8 cellular contexts compared by ENCODE assay signal in genomic region chr17:56779898-56780777, GRCh38. TPM values are rescaled to one million over a fixed set of nuclear protein-coding genes. Genes with fewer than 3 reads are reported as not detected.
DNase-seq lines count a peak whose midpoint lies in the region; ATAC-seq, FAIRE-seq and TF ChIP-seq lines count a peak whose summit lies in the region.

No MANE protein-coding gene starts in this region.

- H3K79me2 ChIP-seq in Loucy (ENCODE audit: insufficient read depth, low read length): no peaks in the 10 kb centered on the region

- H3F3A ChIP-seq in Loucy (ENCODE audit: low read depth): peaks cover 26% of the 10 kb centered on the region

- no peak for FAIRE-seq in pancreas (lab: Jason Lieb, UNC)

- peak overlapping the region; percentile 15; the same call in 1 of the 2 replicates for H3K4me3 ChIP-seq in GM06990 (replicated peaks; ENCODE audit: low read depth, low read length)
- peak overlapping the region; percentile 73 for H3K4me3 ChIP-seq in Loucy (ENCODE audit: low read length, poor library complexity, severe bottlenecking)
- peak overlapping the region in 2 of 4 donors; percentile 22 to 34 for H3K4me3 ChIP-seq in pancreas
- peak overlapping the region; percentile 21 to 39 for H3K4me3 ChIP-seq in tibial artery

- H3K9ac ChIP-seq in Loucy (ENCODE audit: low read depth, low read length, poor library complexity, severe bottlenecking): peak overlapping the region; percentile 97

- peak overlapping the region; percentile 94 for H3K4me2 ChIP-seq in Loucy (ENCODE audit: low read depth, low read length, poor library complexity, severe bottlenecking)

- H3K9me3 ChIP-seq in Loucy (ENCODE audit: insufficient read depth, low read depth, low read length) (no peaks in the 10 kb centered on the region), pancreas (no peaks in the 10 kb centered on the region), tibial artery (no peaks in the 10 kb centered on the region)

- intact Hi-C loops in pancreas (cut with DNase I): loop anchor here in 1 of 3 donors (5.0 kb wide), 1 partner anchor 188 kb away; the partner anchor contains the start of gene NOG
- intact Hi-C loops in tibial artery (cut with DNase I; ENCODE audit: low total_unique reads): no loop called here

- H2AFZ ChIP-seq in Loucy (ENCODE audit: low read length): peak overlapping the region; percentile 23; the same call in 1 of the 2 replicates

- no peaks in the 10 kb centered on the region for H3K27me3 ChIP-seq in GM06990 (replicated peaks; ENCODE audit: control insufficient read depth, insufficient read depth, low read length)
- no peaks in the 10 kb centered on the region for H3K27me3 ChIP-seq in Loucy (ENCODE audit: insufficient read depth, low read length, poor library complexity, severe bottlenecking)
- no peaks in the 10 kb centered on the region for H3K27me3 ChIP-seq in pancreas
- H3K27me3 ChIP-seq in tibial artery: peaks cover 0 to 33% of the 10 kb centered on the region in 2 donors

- no peak overlapping the region for H3K27ac ChIP-seq in pancreas
- no peak overlapping the region for H3K27ac ChIP-seq in tibial artery

- DNase-seq in GM06990 (ENCODE audit: extremely low read depth, insufficient read length) (peak; percentile 83), HCEC 1CT (peak; percentile 68), SK-MEL-5 (ENCODE audit: low read depth, low spot score) (peak; percentile 74), globus pallidus (ENCODE audit: low spot score) (peak; percentile 64), pancreas (peak; percentile 52 to 96 (median 74)), tibial artery (peak; percentile 58 to 75)
- peak; percentile 88 for DNase-seq in activated naive CD4-positive, alpha-beta T cell treated with Interleukin-2 at 50 U/mL for 16 hours

- WGBS in pancreas, 2 donors: 1% methylated on average over 48 of the region's 48 CpGs

- no peaks in the 10 kb centered on the region for H3K9me2 ChIP-seq in Loucy (replicated peaks; ENCODE audit: low read depth, low read length)

- no peaks in the 10 kb centered on the region for H4K20me1 ChIP-seq in Loucy (ENCODE audit: insufficient read depth, low read length, poor library complexity, severe bottlenecking)

- no peaks in the 10 kb centered on the region for H3K36me3 ChIP-seq in GM06990 (ENCODE audit: control insufficient read depth, insufficient read depth, low read length)
- no peaks in the 10 kb centered on the region for H3K36me3 ChIP-seq in Loucy (ENCODE audit: insufficient read depth, low read length)
- no peaks in the 10 kb centered on the region for H3K36me3 ChIP-seq in pancreas
- H3K36me3 ChIP-seq in tibial artery: no peaks in the 10 kb centered on the region

- peak; percentile 81 for TF ChIP-seq CTCF in GM06990 (IDR thresholded peaks at IDR 0.05; ENCODE audit: insufficient read depth, low read length, poor library complexity, severe bottlenecking)
- peak; percentile 87 for TF ChIP-seq CTCF in Loucy (conservative IDR thresholded peaks at IDR 0.05; ENCODE audit: low read length)
- TF ChIP-seq CTCF in pancreas (IDR thresholded peaks at IDR 0.05): peak; percentile 96 to 100 (median 100)
- peak; percentile 86 to 98 for TF ChIP-seq CTCF in tibial artery (IDR thresholded peaks at IDR 0.05)

- peaks cover 65% of the 10 kb centered on the region for H3K4me1 ChIP-seq in Loucy (ENCODE audit: insufficient read depth, low read length, poor library complexity, severe bottlenecking)
- no peaks in the 10 kb centered on the region for H3K4me1 ChIP-seq in pancreas
- peaks cover 0 to 11% (median 7%) of the 10 kb centered on the region in 4 donors for H3K4me1 ChIP-seq in tibial artery

- ATAC-seq in pancreas: peak; percentile 97 to 100 (median 99)

- in situ Hi-C loops in SK-MEL-5 (cut with HindIII; ENCODE audit: low pct_unique_long_range_greater_than_20kb, low sequenced_read_pairs): no loop called here

RNA-seq across cellular contexts. Expression of gene C17orf67, which starts 53.6 kb away (rescaled TPM):
- total RNA-seq in SK-MEL-5 (2014; rRNA removed; shearing (Covaris generic)): 0.59 and 1.1 TPM in 2 replicates
- polyA plus RNA-seq in SK-MEL-5 (2015; cell fraction: cytosol; rRNA removed): 0.96 and 1.4 TPM in 2 replicates
- polyA plus RNA-seq in SK-MEL-5 (2015; cell fraction: nucleus; rRNA removed): 3.7 TPM in 1 of 2 replicates, not detected in the other
- total RNA-seq in pancreas: 1 to 10 TPM; 1.0 to 2.1 (median 1.6) TPM
- polyA plus RNA-seq in pancreas: 1 to 10 TPM; 3.2 to 9.6 TPM

RNA-seq across cellular contexts. Expression of gene DGKE, which starts 53.8 kb away (rescaled TPM):
- total RNA-seq in SK-MEL-5 (2014; rRNA removed; shearing (Covaris generic)): 0.55 and 0.96 TPM in 2 replicates
- 0.32 and 0.86 TPM in 2 replicates for polyA plus RNA-seq in SK-MEL-5 (2015; cell fraction: cytosol; rRNA removed)
- polyA plus RNA-seq in SK-MEL-5 (2015; cell fraction: nucleus; rRNA removed): 5.4 and 5.6 TPM in 2 replicates
- 1 to 10 TPM; 3.9 to 7.6 (median 4.4) TPM for total RNA-seq in pancreas
- 1 to 10 TPM; 1.8 to 5.2 TPM for polyA plus RNA-seq in pancreas
